In the genomic region with DNA sequence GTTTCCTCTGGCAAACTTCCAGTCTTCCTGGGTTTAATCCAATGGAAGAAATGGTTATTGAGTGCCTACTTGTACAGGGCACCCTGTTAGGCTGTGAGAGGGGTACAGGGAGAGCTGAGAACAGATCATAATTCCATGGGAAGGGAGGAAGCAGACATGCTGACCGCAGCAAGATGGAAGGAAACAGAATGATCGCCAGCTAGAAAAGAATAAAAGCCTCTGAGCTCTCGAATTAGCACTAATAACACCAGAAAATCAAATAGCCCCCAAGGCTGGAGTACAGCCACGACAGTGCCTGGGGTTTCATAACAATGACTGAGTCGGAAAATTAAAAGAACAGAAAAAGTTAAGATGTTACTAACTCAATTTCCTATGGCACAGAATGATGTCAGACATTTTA, we compare ENCODE assay signal across 1 cellular context.
TF ChIP-seq lines count a peak whose summit lies in the region.

No MANE protein-coding gene starts in this region.

TF ChIP-seq in endothelial cell of umbilical vein, 7 proteins besides CTCF, POLR2A, EP300 and RAD21:
- TF ChIP-seq JUN (IDR thresholded peaks at IDR 0.05; ENCODE audit: borderline replicate concordance, insufficient read depth, insufficient read length, low read depth): no peak
- no peak for TF ChIP-seq GATA2 (IDR thresholded peaks at IDR 0.05; ENCODE audit: insufficient read depth, insufficient read length, low read depth, low read length)
- TF ChIP-seq MYC (IDR thresholded peaks at IDR 0.05; ENCODE audit: low read depth, low read length): no peak
- no peak for TF ChIP-seq EZH2 (IDR thresholded peaks at IDR 0.05; ENCODE audit: borderline replicate concordance, low read depth, low read length, severe bottlenecking)
- TF ChIP-seq POLR2AphosphoS5 (IDR thresholded peaks at IDR 0.05; ENCODE audit: insufficient read depth, low read depth, low read length): no peak
- TF ChIP-seq, protein P1, sequence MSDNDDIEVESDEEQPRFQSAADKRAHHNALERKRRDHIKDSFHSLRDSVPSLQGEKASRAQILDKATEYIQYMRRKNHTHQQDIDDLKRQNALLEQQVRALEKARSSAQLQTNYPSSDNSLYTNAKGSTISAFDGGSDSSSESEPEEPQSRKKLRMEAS (IDR thresholded peaks at IDR 0.05; ENCODE audit: insufficient read depth, insufficient read length): no peak
- TF ChIP-seq FOS (IDR thresholded peaks at IDR 0.05; ENCODE audit: borderline replicate concordance, insufficient read depth, low read length): no peak
TF ChIP-seq in endothelial cell of umbilical vein: peak in this region for 0.
